Comparison of ENCODE assay signal across 6 cellular contexts in the genomic region with DNA sequence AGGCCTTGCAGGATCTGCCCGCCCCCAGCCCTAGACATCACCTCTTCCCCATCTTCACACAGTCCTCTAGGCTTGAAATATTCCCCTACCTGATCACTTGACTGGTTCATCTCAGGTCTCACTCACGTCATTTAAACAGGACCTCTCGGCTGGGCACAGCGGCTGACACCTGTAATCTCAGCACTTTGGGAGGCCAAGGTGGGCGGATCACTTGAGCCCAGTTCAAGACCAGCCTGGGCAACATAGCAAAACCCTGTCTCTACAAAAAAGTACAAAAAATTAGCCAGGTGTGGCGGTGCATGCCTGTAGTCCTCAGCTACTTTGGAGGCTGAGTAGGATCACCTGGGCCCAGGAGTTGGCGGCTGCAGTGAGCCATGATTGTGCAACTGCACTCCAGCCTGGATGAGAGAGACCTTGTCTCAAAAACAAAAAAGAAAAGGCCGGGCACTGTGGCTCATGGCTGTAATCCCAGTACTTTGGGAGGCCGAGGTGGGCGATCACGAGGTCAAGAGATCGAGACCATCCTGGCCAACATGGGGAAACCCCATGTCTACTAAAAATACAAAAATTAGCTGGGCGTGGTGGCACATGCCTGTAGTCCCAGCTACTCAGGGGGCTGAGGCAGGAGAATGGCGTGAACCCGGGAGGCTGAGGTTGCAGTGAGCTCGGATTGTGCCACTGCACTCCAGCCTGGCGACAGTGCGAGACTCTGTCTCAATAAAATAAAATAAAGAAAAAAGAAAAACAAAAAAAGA. TPM values are rescaled to one million over a fixed set of nuclear protein-coding genes. Genes with fewer than 3 reads are reported as not detected.
DNase-seq lines count a peak whose midpoint lies in the region; ATAC-seq and TF ChIP-seq lines count a peak whose summit lies in the region.
"Not testable (repeated sequence)": the region's sequence is repeated elsewhere in the genome, so short reads cannot be mapped to it uniquely, and the experiment has no call there.

No MANE protein-coding gene starts in this region.

- H3K4me2 ChIP-seq in HCT116 (ENCODE audit: low read length); neural progenitor cell: not testable (repeated sequence)

- not testable (repeated sequence) for TF ChIP-seq CTCF in HCT116 (IDR thresholded peaks at IDR 0.05 in 2 of 3, conservative IDR thresholded peaks at IDR 0.05 in 1 of 3; ENCODE audit: borderline replicate concordance in 1 of 3, insufficient read depth in 1 of 3, low read depth in 2 of 3, low read length in 2 of 3); activated B cell treated with CpG ODN at 0.5 μM for 24 hours (IDR thresholded peaks at IDR 0.05); glutamatergic neuron (IDR thresholded peaks at IDR 0.05; ENCODE audit: partially characterized antibody, unreplicated experiment); neural progenitor cell (IDR thresholded peaks at IDR 0.05); vagina (IDR thresholded peaks at IDR 0.05)

- peak overlapping the region; percentile 57 for H3K27ac Mint-ChIP-seq in activated B cell treated with CpG ODN at 0.5 μM for 24 hours
- peak overlapping the region; percentile 79 for H3K27ac Mint-ChIP-seq in activated naive CD8-positive, alpha-beta T cell treated with anti-CD3 and anti-CD28 coated beads, Interleukin-2, amount 10 ng/mL, durations not matched to agents 7 days and 5 days
- peak overlapping the region; percentile 71 for H3K27ac Mint-ChIP-seq in glutamatergic neuron (ENCODE audit: unreplicated experiment)
- not testable (repeated sequence) for H3K27ac Mint-ChIP-seq in neural progenitor cell

- peaks cover 69% of the 10 kb centered on the region for H3K79me2 ChIP-seq in HCT116 (ENCODE audit: insufficient read depth, low read length)
- H3K79me2 ChIP-seq in neural progenitor cell (ENCODE audit: low read depth): peaks cover 48% of the 10 kb centered on the region

- H3K9ac ChIP-seq in HCT116 (ENCODE audit: low read length); neural progenitor cell: not testable (repeated sequence)

- H3K9me2 ChIP-seq in HCT116 (ENCODE audit: insufficient read depth): not testable (repeated sequence)

- not testable (repeated sequence) for ATAC-seq in HCT116; activated B cell treated with CpG ODN at 0.5 μM for 24 hours (ENCODE audit: low read depth); activated naive CD8-positive, alpha-beta T cell treated with anti-CD3 and anti-CD28 coated beads, Interleukin-2, amount 10 ng/mL, durations not matched to agents 7 days and 5 days (ENCODE audit: low read depth)

- not testable (repeated sequence) for DNase-seq in HCT116 (ENCODE audit: low read depth, low spot score); activated B cell treated with CpG ODN at 0.5 μM for 24 hours; glutamatergic neuron; neural progenitor cell (ENCODE audit: low spot score)
- DNase-seq in activated naive CD8-positive, alpha-beta T cell treated with anti-CD3 and anti-CD28 coated beads, Interleukin-2, amount 10 ng/mL, durations not matched to agents 7 days and 5 days: peak; percentile 27
- DNase-seq in vagina (ENCODE audit: extremely low spot score in 2 of 2): peak in 1 of 2 donors; percentile 52

- not testable (repeated sequence) for H3K4me3 Mint-ChIP-seq in activated B cell treated with CpG ODN at 0.5 μM for 24 hours; activated naive CD8-positive, alpha-beta T cell treated with anti-CD3 and anti-CD28 coated beads, Interleukin-2, amount 10 ng/mL, durations not matched to agents 7 days and 5 days
- H3K4me3 Mint-ChIP-seq in glutamatergic neuron (ENCODE audit: unreplicated experiment) (peak overlapping the region; percentile 17), neural progenitor cell (peak overlapping the region; percentile 100)

- H3K4me1 ChIP-seq in HCT116 (ENCODE audit: control insufficient read depth in 1 of 2, insufficient read depth in 2 of 2, low read length in 2 of 2): peaks cover 16 to 37% of the 10 kb centered on the region in 2 experiments; a peak in 3 of 4 replicates
- H3K4me1 ChIP-seq in neural progenitor cell: not testable (repeated sequence)
- peaks cover 49% of the 10 kb centered on the region for H3K4me1 ChIP-seq in vagina

- H3K36me3 Mint-ChIP-seq in activated B cell treated with CpG ODN at 0.5 μM for 24 hours (ENCODE audit: low read depth) (peaks cover 63% of the 10 kb centered on the region), neural progenitor cell (peaks cover 11% of the 10 kb centered on the region)
- peaks cover 22% of the 10 kb centered on the region for H3K36me3 Mint-ChIP-seq in activated naive CD8-positive, alpha-beta T cell treated with anti-CD3 and anti-CD28 coated beads, Interleukin-2, amount 10 ng/mL, durations not matched to agents 7 days and 5 days
- H3K36me3 Mint-ChIP-seq in glutamatergic neuron (ENCODE audit: unreplicated experiment): not testable (repeated sequence)

- TF ChIP-seq RAD21 in HCT116 (IDR thresholded peaks at IDR 0.05; ENCODE audit: low read depth): not testable (repeated sequence)

- CTCF ChIA-PET in HCT116 (lab: Charles Lee): not testable (repeated sequence)
- CTCF ChIA-PET in activated B cell treated with CpG ODN at 0.5 μM for 24 hours (lab: Charles Lee): interaction anchor here (0.8 to 3.8 kb wide), 2 partner anchors 11 to 105 kb away, joined by 3 to 28 read pairs; a partner anchor contains a TSS

- peaks cover 64% of the 10 kb centered on the region for H3F3A ChIP-seq in neural progenitor cell (ENCODE audit: low read depth)

- H3K4me1 Mint-ChIP-seq in activated B cell treated with CpG ODN at 0.5 μM for 24 hours (peaks cover 71% of the 10 kb centered on the region), neural progenitor cell (peaks cover 25% of the 10 kb centered on the region)
- H3K4me1 Mint-ChIP-seq in activated naive CD8-positive, alpha-beta T cell treated with anti-CD3 and anti-CD28 coated beads, Interleukin-2, amount 10 ng/mL, durations not matched to agents 7 days and 5 days: peaks cover 32% of the 10 kb centered on the region
- not testable (repeated sequence) for H3K4me1 Mint-ChIP-seq in glutamatergic neuron (ENCODE audit: low read depth, unreplicated experiment)

- intact Hi-C loops in HCT116 (cut with micrococcal nuclease) (loop anchor here (5.0 to 10.0 kb wide), 3 partner anchors 107 to 332 kb away; a partner anchor contains a TSS), activated B cell treated with CpG ODN at 0.5 μM for 24 hours (cut with micrococcal nuclease) (loop anchor here (1.0 kb wide), 1 partner anchor 9 kb away; no protein-coding TSS in a partner anchor), vagina (cut with DNase I) (loop anchor here (5.0 kb wide), 1 partner anchor 107 kb away; a partner anchor contains a TSS)

- not testable (repeated sequence) for BruUV-seq in HCT116 (replicated peaks; lab: Mats Ljungman, UMichigan)

- RAD21 ChIA-PET in HCT116 (lab: Charles Lee; ENCODE audit: low non-redundant PET in 1 of 2, low total read pairs in 2 of 2, uncharacterized antibody in 2 of 2, unreplicated experiment in 2 of 2): not testable (repeated sequence)

- H3K27ac ChIP-seq in HCT116 (ENCODE audit: low read depth, low read length): 0 out of 2 replicates have a peak overlapping the region, but pooled peaks have one; percentile 20
- H3K27ac ChIP-seq in neural progenitor cell: not testable (repeated sequence)
- peak overlapping the region; percentile 71 for H3K27ac ChIP-seq in vagina

- POLR2A ChIA-PET in HCT116 (lab: Charles Lee): interaction anchor here (1.7 kb wide), 1 partner anchor 16 kb away, joined by 5 read pairs; no protein-coding TSS in a partner anchor
- POLR2A ChIA-PET in activated B cell treated with CpG ODN at 0.5 μM for 24 hours (lab: Charles Lee): interaction anchor here (0.6 to 15.3 kb wide), 5 partner anchors 12 to 105 kb away, joined by 4 to 546 read pairs (median 20); a partner anchor contains a TSS
- POLR2A ChIA-PET in activated naive CD8-positive, alpha-beta T cell treated with anti-CD3 and anti-CD28 coated beads, Interleukin-2, amount 10 ng/mL, durations not matched to agents 7 days and 5 days (lab: Charles Lee): interaction anchor here (0.6 to 3.2 kb wide), 4 partner anchors 15 to 275 kb away, joined by 3 to 31 read pairs (median 9); a partner anchor contains a TSS

- peaks cover 10 to 45% of the 10 kb centered on the region in 2 experiments for H3K36me3 ChIP-seq in HCT116 (ENCODE audit: control insufficient read depth in 1 of 2, insufficient read depth in 2 of 2, low read length in 2 of 2)
- H3K36me3 ChIP-seq in neural progenitor cell: not testable (repeated sequence)
- peaks cover 0 to 24% of the 10 kb centered on the region in 2 donors for H3K36me3 ChIP-seq in vagina

- H2AFZ ChIP-seq in HCT116 (ENCODE audit: low read depth, low read length, poor library complexity, severe bottlenecking); neural progenitor cell (replicated peaks): not testable (repeated sequence)

- H3K9me3 ChIP-seq in HCT116 (ENCODE audit: control insufficient read depth in 1 of 2, insufficient read depth in 1 of 2, low read depth in 1 of 2, low read length in 2 of 2); neural progenitor cell (ENCODE audit: low read depth); vagina: not testable (repeated sequence)

- not testable (repeated sequence) for H3K4me3 ChIP-seq in HCT116 (replicated peaks in 1 of 2; ENCODE audit: low read depth in 1 of 2, low read length in 2 of 2); neural progenitor cell; vagina

- not testable (repeated sequence) for TF ChIP-seq POLR2A in HCT116 (IDR thresholded peaks at IDR 0.05; ENCODE audit: borderline replicate concordance, extremely low read depth, insufficient read depth, insufficient read length); vagina (IDR thresholded peaks at IDR 0.05)

- H3K27me3 Mint-ChIP-seq in activated B cell treated with CpG ODN at 0.5 μM for 24 hours; activated naive CD8-positive, alpha-beta T cell treated with anti-CD3 and anti-CD28 coated beads, Interleukin-2, amount 10 ng/mL, durations not matched to agents 7 days and 5 days; neural progenitor cell (ENCODE audit: insufficient read depth, low read depth): not testable (repeated sequence)
- H3K27me3 Mint-ChIP-seq in glutamatergic neuron (ENCODE audit: unreplicated experiment): peaks cover 24% of the 10 kb centered on the region

- not testable (repeated sequence) for H3K9me3 Mint-ChIP-seq in activated B cell treated with CpG ODN at 0.5 μM for 24 hours; activated naive CD8-positive, alpha-beta T cell treated with anti-CD3 and anti-CD28 coated beads, Interleukin-2, amount 10 ng/mL, durations not matched to agents 7 days and 5 days; neural progenitor cell
- H3K9me3 Mint-ChIP-seq in glutamatergic neuron (ENCODE audit: unreplicated experiment): peaks cover 18% of the 10 kb centered on the region

- not testable (repeated sequence) for H3K27me3 ChIP-seq in HCT116 (ENCODE audit: insufficient read depth, low read length); neural progenitor cell; vagina

- H4K20me1 ChIP-seq in HCT116 (ENCODE audit: insufficient read depth): not testable (repeated sequence)
- peaks cover 10% of the 10 kb centered on the region for H4K20me1 ChIP-seq in neural progenitor cell (ENCODE audit: low read depth)

RNA-seq across cellular contexts. Expression of a gene that starts 1.6 kb away (rescaled TPM):
- 18.8 TPM for total RNA-seq in HCT116 (2021; ENCODE audit: unreplicated experiment)
- polyA plus RNA-seq in HCT116 (2012): 9.6 and 13.4 TPM in 2 replicates
- total RNA-seq in activated B cell treated with CpG ODN at 0.5 μM for 24 hours: 11.3 and 13.4 TPM in 2 replicates
- 10 to 100 TPM; 11.1 to 11.9 TPM for total RNA-seq in activated naive CD8-positive, alpha-beta T cell treated with anti-CD3 and anti-CD28 coated beads, Interleukin-2, amount 10 ng/mL, durations not matched to agents 7 days and 5 days
- 4.1 TPM for total RNA-seq in glutamatergic neuron (ENCODE audit: unreplicated experiment)
- 1.5 and 8.1 TPM in 2 replicates for total RNA-seq in neural progenitor cell (ENCODE audit: low replicate concordance)
- 15.7 TPM for total RNA-seq in vagina

RNA-seq across cellular contexts. Expression of a gene that starts 2.8 kb away (rescaled TPM):
- 1,073 TPM for total RNA-seq in HCT116 (2021; ENCODE audit: unreplicated experiment)
- polyA plus RNA-seq in HCT116 (2012): 1,238 and 1,816 TPM in 2 replicates
- total RNA-seq in activated B cell treated with CpG ODN at 0.5 μM for 24 hours: 1,416 and 1,501 TPM in 2 replicates
- total RNA-seq in activated naive CD8-positive, alpha-beta T cell treated with anti-CD3 and anti-CD28 coated beads, Interleukin-2, amount 10 ng/mL, durations not matched to agents 7 days and 5 days: 1,000 to 10,000 TPM; 1,110 to 1,162 TPM
- 560 TPM for total RNA-seq in glutamatergic neuron (ENCODE audit: unreplicated experiment)
- total RNA-seq in neural progenitor cell (ENCODE audit: low replicate concordance): 227 and 288 TPM in 2 replicates
- 1,228 TPM for total RNA-seq in vagina

RNA-seq across cellular contexts. Expression of a gene that starts 3.0 kb away (rescaled TPM):
- total RNA-seq in HCT116 (2021; ENCODE audit: unreplicated experiment): 77.5 TPM
- polyA plus RNA-seq in HCT116 (2012): 44.6 and 50.8 TPM in 2 replicates
- total RNA-seq in activated B cell treated with CpG ODN at 0.5 μM for 24 hours: 60.0 and 62.4 TPM in 2 replicates
- total RNA-seq in activated naive CD8-positive, alpha-beta T cell treated with anti-CD3 and anti-CD28 coated beads, Interleukin-2, amount 10 ng/mL, durations not matched to agents 7 days and 5 days: 10 to 100 TPM; 50.7 to 53.6 TPM
- total RNA-seq in glutamatergic neuron (ENCODE audit: unreplicated experiment): 32.9 TPM
- total RNA-seq in neural progenitor cell (ENCODE audit: low replicate concordance): 38.3 and 57.5 TPM in 2 replicates
- 43.5 TPM for total RNA-seq in vagina

RNA-seq across cellular contexts. Expression of a gene that starts 7.4 kb away (rescaled TPM):
- total RNA-seq in HCT116 (2021; ENCODE audit: unreplicated experiment): 52.9 TPM
- 38.9 and 41.5 TPM in 2 replicates for polyA plus RNA-seq in HCT116 (2012)
- total RNA-seq in activated B cell treated with CpG ODN at 0.5 μM for 24 hours: 24.6 and 25.4 TPM in 2 replicates
- 10 to 100 TPM; 26.1 to 26.2 TPM for total RNA-seq in activated naive CD8-positive, alpha-beta T cell treated with anti-CD3 and anti-CD28 coated beads, Interleukin-2, amount 10 ng/mL, durations not matched to agents 7 days and 5 days
- 241 TPM for total RNA-seq in glutamatergic neuron (ENCODE audit: unreplicated experiment)
- 36.1 and 109 TPM in 2 replicates for total RNA-seq in neural progenitor cell (ENCODE audit: low replicate concordance)
- total RNA-seq in vagina: 37.6 TPM

RNA-seq across cellular contexts. Expression of a gene that starts 15.2 kb away (rescaled TPM):
- total RNA-seq in HCT116 (2021; ENCODE audit: unreplicated experiment) (45.9 TPM), activated B cell treated with CpG ODN at 0.5 μM for 24 hours (232 and 238 TPM in 2 replicates), glutamatergic neuron (ENCODE audit: unreplicated experiment) (54.7 TPM), neural progenitor cell (ENCODE audit: low replicate concordance) (7.2 and 12.0 TPM in 2 replicates), vagina (42.5 TPM)
- polyA plus RNA-seq in HCT116 (2012): 52.2 and 77.2 TPM in 2 replicates
- total RNA-seq in activated naive CD8-positive, alpha-beta T cell treated with anti-CD3 and anti-CD28 coated beads, Interleukin-2, amount 10 ng/mL, durations not matched to agents 7 days and 5 days: 10 to 100 TPM; 43.4 to 45.1 TPM
